Comparison of ENCODE assay signal across 18 cellular contexts in genomic region chr18:59916746-59917145, GRCh38.
"Had no signal": no experiment of that assay in that cellular context is flagged by ENCODE, and none has a peak within 500 bp of the region (broad histone marks: within the 10 kb centered on the region; RNA-seq: fewer than 3 reads in every experiment).

No MANE protein-coding gene starts in this region.

- H3K9me3 Mint-ChIP-seq: activated naive CD4-positive, alpha-beta T cell treated with anti-CD3 and anti-CD28 coated beads for 36 hours; activated T-cell treated with anti-CD3 and anti-CD28 coated beads, Interleukin-2, amount 50 U/mL, for 4 hours had no signal

- ATAC-seq: activated T-cell treated with anti-CD3 and anti-CD28 coated beads, Interleukin-2, amount 50 U/mL, for 4 hours; left colon had no signal

- H3K4me3 Mint-ChIP-seq: activated CD4-positive, alpha-beta memory T cell treated with anti-CD3 and anti-CD28 coated beads for 36 hours; activated naive CD4-positive, alpha-beta T cell treated with anti-CD3 and anti-CD28 coated beads for 36 hours; activated T-cell treated with anti-CD3 and anti-CD28 coated beads, Interleukin-2, amount 50 U/mL, for 4 hours; brain; type B pancreatic cell had no signal

- H3K36me3 Mint-ChIP-seq: activated CD4-positive, alpha-beta memory T cell treated with anti-CD3 and anti-CD28 coated beads for 36 hours; brain; type B pancreatic cell had no signal

- H3K27me3 Mint-ChIP-seq: activated B cell treated with CpG ODN at 0.5 μM for 24 hours; activated CD4-positive, alpha-beta memory T cell treated with anti-CD3 and anti-CD28 coated beads for 36 hours; brain; type B pancreatic cell had no signal

- H3K27ac Mint-ChIP-seq: activated B cell treated with CpG ODN at 0.5 μM for 24 hours; activated CD4-positive, alpha-beta memory T cell treated with anti-CD3 and anti-CD28 coated beads for 36 hours; activated naive CD4-positive, alpha-beta T cell treated with anti-CD3 and anti-CD28 coated beads for 36 hours had no signal

- DNase-seq: activated B cell treated with CpG ODN at 0.5 μM for 24 hours; activated CD4-positive, alpha-beta memory T cell treated with anti-CD3 and anti-CD28 coated beads for 36 hours; activated CD4-positive, alpha-beta T cell treated with anti-CD3 and anti-CD28 coated beads for 4 hours; activated T-cell treated with anti-CD3 and anti-CD28 coated beads, Interleukin-2, amount 50 U/mL, for 4 hours; anterior cingulate cortex; caudate nucleus; dorsolateral prefrontal cortex; left colon; mesendoderm; naive thymus-derived CD4-positive, alpha-beta T cell; pancreas; stimulated activated CD4-positive, alpha-beta T cell treated with anti-CD3 and anti-CD28 coated beads, Interleukin-4, amount 100 ng/mL, for 1 hour; stomach had no signal

- FAIRE-seq: islet of Langerhans, pancreas, small intestine had no signal
